Comparison of ENCODE assay signal across 22 cellular contexts in genomic region chr4:152075253-152075928, GRCh38.
"Had no signal": no experiment of that assay in that cellular context is flagged by ENCODE, and none has a peak within 500 bp of the region (broad histone marks: within the 10 kb centered on the region; RNA-seq: fewer than 3 reads in every experiment).

No MANE protein-coding gene starts in this region.

- H3K79me2 ChIP-seq: parathyroid adenoma had no signal

- H3K27me3 ChIP-seq: esophagus squamous epithelium, heart right ventricle, right atrium auricular region, testis, transverse colon had no signal

- ATAC-seq: activated T-cell treated with anti-CD3 and anti-CD28 coated beads, Interleukin-2, amount 50 U/mL, for 4 hours; heart right ventricle; T-helper 17 cell had no signal

- H3K4me2 ChIP-seq: smooth muscle cell had no signal

- H3K4me3 Mint-ChIP-seq: activated CD4-positive, alpha-beta T cell treated with anti-CD3 and anti-CD28 coated beads, Interleukin-2, amount 10 ng/mL, durations not matched to agents 7 days and 5 days; activated CD8-positive, alpha-beta T cell treated with anti-CD3 and anti-CD28 coated beads for 36 hours; activated naive CD4-positive, alpha-beta T cell treated with anti-CD3 and anti-CD28 coated beads, Interleukin-2, amount 50 U/mL, for 24 hours; activated naive CD8-positive, alpha-beta T cell treated with anti-CD3 and anti-CD28 coated beads, Interleukin-2, amount 50 U/mL, for 24 hours; activated T-cell treated with anti-CD3 and anti-CD28 coated beads, Interleukin-2, amount 50 U/mL, for 4 hours; T-helper 17 cell had no signal

- H3K27ac ChIP-seq: esophagus squamous epithelium, heart right ventricle, left ventricle myocardium inferior, parathyroid adenoma, right atrium auricular region, testis, transverse colon had no signal

- H3K9me3 Mint-ChIP-seq: activated T-cell treated with anti-CD3 and anti-CD28 coated beads, Interleukin-2, amount 50 U/mL, for 4 hours; activated T-helper 2 cell treated with anti-CD3 and anti-CD28 coated beads, Interferon-gamma antibody, Interleukin-2, Interleukin-4, amounts not matched to agents 10 μg/mL and 5 μg/mL and 100 μg/mL, durations not matched to agents 14 hours and 24 hours and 36 hours had no signal

- H3K36me3 ChIP-seq: esophagus squamous epithelium, heart right ventricle, left ventricle myocardium inferior, right atrium auricular region, transverse colon had no signal

- H3K4me3 ChIP-seq: esophagus squamous epithelium, heart right ventricle, left ventricle myocardium inferior, right atrium auricular region, smooth muscle cell, testis, transverse colon had no signal

- H2AFZ ChIP-seq: parathyroid adenoma had no signal

- H3K4me1 ChIP-seq: esophagus squamous epithelium, parathyroid adenoma, transverse colon had no signal

- DNase-seq: activated CD4-positive, alpha-beta T cell treated with anti-CD3 and anti-CD28 coated beads for 1 hour; activated CD4-positive, alpha-beta T cell treated with anti-CD3 and anti-CD28 coated beads, Interleukin-2, amount 10 ng/mL, durations not matched to agents 7 days and 5 days; activated CD8-positive, alpha-beta T cell treated with anti-CD3 and anti-CD28 coated beads for 36 hours; activated naive CD8-positive, alpha-beta T cell treated with anti-CD3 and anti-CD28 coated beads, Interleukin-2, amount 50 U/mL, for 24 hours; activated T-cell treated with anti-CD3 and anti-CD28 coated beads, Interleukin-2, amount 50 U/mL, for 4 hours; amygdala; central memory CD4-positive, alpha-beta T cell; esophagus squamous epithelium; foreskin melanocyte; heart right ventricle; islet precursor cell; left ventricle myocardium inferior; nucleus accumbens; T-helper 17 cell; T1000; testis; transverse colon had no signal

- H3K27me3 Mint-ChIP-seq: activated CD4-positive, alpha-beta T cell treated with anti-CD3 and anti-CD28 coated beads, Interleukin-2, amount 10 ng/mL, durations not matched to agents 7 days and 5 days; activated CD8-positive, alpha-beta T cell treated with anti-CD3 and anti-CD28 coated beads for 36 hours; activated naive CD4-positive, alpha-beta T cell treated with anti-CD3 and anti-CD28 coated beads, Interleukin-2, amount 50 U/mL, for 24 hours; activated naive CD8-positive, alpha-beta T cell treated with anti-CD3 and anti-CD28 coated beads, Interleukin-2, amount 50 U/mL, for 24 hours; T-helper 17 cell had no signal

- H3K9me3 ChIP-seq: esophagus squamous epithelium, left ventricle myocardium inferior, right atrium auricular region, testis, transverse colon had no signal

- H3K27ac Mint-ChIP-seq: activated CD4-positive, alpha-beta T cell treated with anti-CD3 and anti-CD28 coated beads, Interleukin-2, amount 10 ng/mL, durations not matched to agents 7 days and 5 days; activated CD8-positive, alpha-beta T cell treated with anti-CD3 and anti-CD28 coated beads for 36 hours; activated naive CD4-positive, alpha-beta T cell treated with anti-CD3 and anti-CD28 coated beads, Interleukin-2, amount 50 U/mL, for 24 hours; activated naive CD8-positive, alpha-beta T cell treated with anti-CD3 and anti-CD28 coated beads, Interleukin-2, amount 50 U/mL, for 24 hours; activated T-helper 2 cell treated with anti-CD3 and anti-CD28 coated beads, Interferon-gamma antibody, Interleukin-2, Interleukin-4, amounts not matched to agents 10 μg/mL and 5 μg/mL and 100 μg/mL, durations not matched to agents 14 hours and 24 hours and 36 hours had no signal

- H3K9ac ChIP-seq: parathyroid adenoma had no signal
